In genomic region chr19:1441677-1442438, GRCh38 we compare ENCODE assay signal across 15 cellular contexts. TPM values are rescaled to one million over a fixed set of nuclear protein-coding genes. Genes with fewer than 3 reads are reported as not detected.
DNase-seq lines count a peak whose midpoint lies in the region; ATAC-seq, FAIRE-seq and TF ChIP-seq lines count a peak whose summit lies in the region.
"Had no signal": no experiment of that assay in that cellular context is flagged by ENCODE, and none has a peak within 500 bp of the region (broad histone marks: within the 10 kb centered on the region; RNA-seq: fewer than 3 reads in every experiment).

No MANE protein-coding gene starts in this region.

- no peak for TF ChIP-seq RAD21 in K562 (CRISPR knock-in tag; conservative IDR thresholded peaks at IDR 0.05 in 1 of 2, IDR thresholded peaks at IDR 0.05 in 1 of 2)

- no peak for TF ChIP-seq EP300 in K562 (IDR thresholded peaks at IDR 0.05; ENCODE audit: low read length)

- peaks cover 14% of the 10 kb centered on the region for H3K36me3 ChIP-seq in mammary epithelial cell (ENCODE audit: insufficient read depth, low read length)
- H3K36me3 ChIP-seq in NT2/D1 (ENCODE audit: insufficient read depth, insufficient read length, low read length): peaks cover 45% of the 10 kb centered on the region
- H3K36me3 ChIP-seq in K562 (ENCODE audit: control insufficient read depth, insufficient read depth, low read length): peaks cover 38% of the 10 kb centered on the region

- peak overlapping the region; percentile 100 for H3K27ac Mint-ChIP-seq in MCF 10A (ENCODE audit: low read depth, unreplicated experiment)
- peak overlapping the region; percentile 80 to 100 for H3K27ac Mint-ChIP-seq in stimulated activated naive CD8-positive, alpha-beta T cell treated with anti-CD3 and anti-CD28 coated beads, Interleukin-15, amount 100 ng/mL, for 72 hours
- H3K27ac Mint-ChIP-seq: activated naive CD8-positive, alpha-beta T cell treated with anti-CD3 and anti-CD28 coated beads, Interleukin-2, amount 10 ng/mL, durations not matched to agents 7 days and 5 days had no signal

- H3K4me2 ChIP-seq in mammary epithelial cell (ENCODE audit: insufficient read depth, low read depth, low read length) (no peak overlapping the region), K562 (ENCODE audit: insufficient read depth, low read length) (peak overlapping the region; percentile 48; the same call in 1 of the 2 replicates)

- peaks cover 6% of the 10 kb centered on the region for H3K4me1 Mint-ChIP-seq in MCF 10A (ENCODE audit: insufficient read depth, unreplicated experiment)
- peaks cover 67% of the 10 kb centered on the region for H3K4me1 Mint-ChIP-seq in stimulated activated naive CD8-positive, alpha-beta T cell treated with anti-CD3 and anti-CD28 coated beads, Interleukin-15, amount 100 ng/mL, for 72 hours

- TF ChIP-seq CTCF in MCF 10A (IDR thresholded peaks at IDR 0.05; ENCODE audit: unreplicated experiment) (no peak), mammary epithelial cell (conservative IDR thresholded peaks at IDR 0.05 in 1 of 2, IDR thresholded peaks at IDR 0.05 in 1 of 2; ENCODE audit: extremely low read depth in 1 of 2, insufficient read depth in 1 of 2, low read depth in 1 of 2, low read length in 2 of 2) (no peak), K562 (IDR thresholded peaks at IDR 0.05 in 2 of 3, conservative IDR thresholded peaks at IDR 0.05 in 1 of 3; ENCODE audit: insufficient read depth in 2 of 3, low read depth in 1 of 3, low read length in 3 of 3) (no peak)

- BruUV-seq in MCF 10A (replicated peaks; lab: Mats Ljungman, UMichigan) (no TSS peak), mammary epithelial cell (replicated peaks; lab: Mats Ljungman, UMichigan) (no TSS peak), K562 (replicated peaks; lab: Mats Ljungman, UMichigan) (no TSS peak)

- H3K9me3 ChIP-seq in mammary epithelial cell (replicated peaks; ENCODE audit: insufficient read depth, low read length) (no peaks in the 10 kb centered on the region), NT2/D1 (ENCODE audit: insufficient read depth, low read length) (no peaks in the 10 kb centered on the region), K562 (replicated peaks; ENCODE audit: control insufficient read depth, insufficient read depth, low read depth, low read length) (no peaks in the 10 kb centered on the region)
- H3K9me3 ChIP-seq: transverse colon had no signal

- 72% methylated on average over 18 of the region's 25 CpGs for WGBS in mammary epithelial cell (ENCODE audit: low coverage, missing lambda C conversion rate)
- 68% methylated on average over 23 of the region's 25 CpGs for WGBS in K562 (ENCODE audit: insufficient coverage, low coverage, missing lambda C conversion rate)

- H3K36me3 Mint-ChIP-seq in MCF 10A (ENCODE audit: insufficient read depth, unreplicated experiment): peaks cover 62% of the 10 kb centered on the region

- H4K20me1 ChIP-seq in mammary epithelial cell (ENCODE audit: insufficient read depth, low read length): peaks cover 12% of the 10 kb centered on the region
- H4K20me1 ChIP-seq in K562 (replicated peaks; ENCODE audit: control insufficient read depth, insufficient read depth, low read length): peaks cover 28% of the 10 kb centered on the region

- dilution Hi-C loops in mammary epithelial cell (cut with HindIII; ENCODE audit: low sequenced_read_pairs): loop anchor here (5.0 to 10.0 kb wide), 5 partner anchors 70 to 317 kb away; partner anchors contain the start of gene PLK5

- peaks cover 9% of the 10 kb centered on the region for H3K27me3 ChIP-seq in mammary epithelial cell (ENCODE audit: insufficient read depth, low read length)
- peaks cover 12% of the 10 kb centered on the region for H3K27me3 ChIP-seq in NT2/D1 (ENCODE audit: insufficient read depth, insufficient read length)
- no peaks in the 10 kb centered on the region; a peak in 1 of 5 replicates for H3K27me3 ChIP-seq in K562 (ENCODE audit: control insufficient read depth in 2 of 2, insufficient read depth in 2 of 2, low read length in 2 of 2)

- FAIRE-seq in K562 (lab: Jason Lieb, UNC): no peak

- H2AFZ ChIP-seq in mammary epithelial cell (ENCODE audit: low read depth, low read length) (no peak overlapping the region), K562 (ENCODE audit: low read depth, low read length) (no peak overlapping the region)

- intact Hi-C loops in MCF 10A (cut with micrococcal nuclease): no loop called here
- intact Hi-C loops in mammary epithelial cell (cut with micrococcal nuclease): no loop called here
- intact Hi-C loops in K562 (cut with micrococcal nuclease): loop anchor here (10.0 kb wide), 1 partner anchor 167 kb away; the partner anchor contains the start of gene FAM174C

- in situ Hi-C loops in mammary epithelial cell (cut with MboI; ENCODE audit: low sequenced_read_pairs in 2 of 2) (no loop called here), K562 (cut with MboI) (no loop called here)

- DNase-seq in MCF 10A (ENCODE audit: unreplicated experiment) (no peak), mammary epithelial cell (no peak), NT2/D1 (ENCODE audit: low read depth, low spot score) (no peak), K562 (ENCODE audit: extremely low read depth in 1 of 4, low spot score in 3 of 4) (no peak)
- DNase-seq in stimulated activated naive CD8-positive, alpha-beta T cell treated with anti-CD3 and anti-CD28 coated beads, Interleukin-15, amount 100 ng/mL, for 72 hours: no peak
- DNase-seq in central memory CD4-positive, alpha-beta T cell: no peak
- DNase-seq: activated naive CD8-positive, alpha-beta T cell treated with anti-CD3 and anti-CD28 coated beads, Interleukin-2, amount 10 ng/mL, durations not matched to agents 7 days and 5 days; AML-193; NCI-H1105; SW 1271; transverse colon had no signal

- peaks cover 2% of the 10 kb centered on the region for H3K27me3 Mint-ChIP-seq in MCF 10A (ENCODE audit: insufficient read depth, unreplicated experiment)
- peaks cover 13% of the 10 kb centered on the region for H3K27me3 Mint-ChIP-seq in stimulated activated naive CD8-positive, alpha-beta T cell treated with anti-CD3 and anti-CD28 coated beads, Interleukin-15, amount 100 ng/mL, for 72 hours

- no peaks in the 10 kb centered on the region for H3K9me1 ChIP-seq in K562 (ENCODE audit: control insufficient read depth, insufficient read depth, low read length)

- ATAC-seq in K562 (no peak), GM18519 (IDR thresholded peaks at IDR 0.05; ENCODE audit: low FRiP score, unreplicated experiment) (no peak), GM18861 (IDR thresholded peaks at IDR 0.05; ENCODE audit: unreplicated experiment) (no peak)
- ATAC-seq in stimulated activated naive CD8-positive, alpha-beta T cell treated with anti-CD3 and anti-CD28 coated beads, Interleukin-15, amount 100 ng/mL, for 72 hours: no peak
- ATAC-seq: esophagus mucosa had no signal

- H3K79me2 ChIP-seq in mammary epithelial cell (ENCODE audit: insufficient read depth, low read length): peaks cover 42% of the 10 kb centered on the region
- peaks cover 46% of the 10 kb centered on the region for H3K79me2 ChIP-seq in K562 (ENCODE audit: control insufficient read depth, insufficient read depth, low read length)

- POLR2A ChIA-PET in MCF 10A (lab: Yijun Ruan, JAX) (interaction anchor here (0.6 kb wide), 2 partner anchors 12 to 490 kb away, joined by 3 to 5 read pairs; no protein-coding TSS in a partner anchor), K562 (lab: Yijun Ruan, JAX) (interaction anchor here (0.6 to 1.9 kb wide), 5 partner anchors 9 to 124 kb away, joined by 3 to 9 read pairs (median 3); no protein-coding TSS in a partner anchor)

- H3K4me3 ChIP-seq in mammary epithelial cell (replicated peaks in 1 of 3; ENCODE audit: insufficient read depth in 1 of 3, low read depth in 2 of 3, low read length in 3 of 3): no peak overlapping the region
- H3K4me3 ChIP-seq in NT2/D1 (ENCODE audit: insufficient read length, low read depth): no peak overlapping the region
- no peak overlapping the region for H3K4me3 ChIP-seq in K562
- H3K4me3 ChIP-seq: transverse colon had no signal

- H3K9me3 Mint-ChIP-seq in MCF 10A (ENCODE audit: unreplicated experiment): no peaks in the 10 kb centered on the region
- H3K9me3 Mint-ChIP-seq in stimulated activated naive CD8-positive, alpha-beta T cell treated with anti-CD3 and anti-CD28 coated beads, Interleukin-15, amount 100 ng/mL, for 72 hours: no peaks in the 10 kb centered on the region
- H3K9me3 Mint-ChIP-seq: activated naive CD8-positive, alpha-beta T cell treated with anti-CD3 and anti-CD28 coated beads, Interleukin-2, amount 10 ng/mL, durations not matched to agents 7 days and 5 days had no signal

- H3K27ac ChIP-seq in mammary epithelial cell (ENCODE audit: insufficient read depth, low read depth, low read length) (no peak overlapping the region), K562 (ENCODE audit: extremely low read depth, low read depth, low read length) (peak overlapping the region; percentile 73)
- H3K27ac ChIP-seq: transverse colon had no signal

- CTCF ChIA-PET in MCF 10A (lab: Yijun Ruan, JAX) (no interaction called here), mammary epithelial cell (lab: Charles Lee; ENCODE audit: low non-redundant PET) (no interaction called here), K562 (lab: Yijun Ruan, JAX; ENCODE audit: low intra/inter-chr PET ratio) (no interaction called here)

- peak; percentile 50; the same call in 1 of the 2 replicates for TF ChIP-seq POLR2A in K562 (conservative IDR thresholded peaks at IDR 0.05)

- peak overlapping the region; percentile 98 for H3K4me3 Mint-ChIP-seq in MCF 10A (ENCODE audit: unreplicated experiment)
- peak overlapping the region in 1 of 2 donors; percentile 41 for H3K4me3 Mint-ChIP-seq in stimulated activated naive CD8-positive, alpha-beta T cell treated with anti-CD3 and anti-CD28 coated beads, Interleukin-15, amount 100 ng/mL, for 72 hours

- H3K4me1 ChIP-seq in mammary epithelial cell (ENCODE audit: insufficient read depth, low read length): peaks cover 42% of the 10 kb centered on the region
- peaks cover 36% of the 10 kb centered on the region for H3K4me1 ChIP-seq in NT2/D1 (ENCODE audit: insufficient read depth, insufficient read length)
- peaks cover 40 to 91% of the 10 kb centered on the region in 2 experiments for H3K4me1 ChIP-seq in K562 (replicated peaks in 1 of 2; ENCODE audit: control insufficient read depth in 2 of 2, insufficient read depth in 2 of 2, low read length in 2 of 2)

- H3K9ac ChIP-seq in mammary epithelial cell (ENCODE audit: insufficient read depth, low read length) (no peak overlapping the region), NT2/D1 (ENCODE audit: insufficient read length, low read depth) (peak overlapping the region; percentile 66), K562 (ENCODE audit: insufficient read depth in 1 of 2, low read depth in 2 of 2, low read length in 2 of 2) (peak overlapping the region; percentile 47 to 100)

RNA-seq across cellular contexts. Expression of gene RPS15, which starts 3.7 kb away (rescaled TPM):
- total RNA-seq in MCF 10A (2022): 1,168 and 1,243 TPM in 2 replicates
- total RNA-seq in mammary epithelial cell: 100 to 1,000 TPM; 318 to 950 TPM
- polyA plus RNA-seq in mammary epithelial cell: 2,121 TPM
- 372 TPM for polyA minus RNA-seq in mammary epithelial cell
- 72.0 and 238 TPM in 2 replicates for total RNA-seq in K562 (2011; cell fraction: chromatin; rRNA removed; ENCODE audit: low replicate concordance)
- 545 and 547 TPM in 2 replicates for total RNA-seq in K562 (2011; cell fraction: nucleolus; rRNA removed)
- total RNA-seq in K562 (2011; cell fraction: nucleoplasm; rRNA removed): 383 and 585 TPM in 2 replicates
- total RNA-seq in K562 (2014; rRNA removed): 2,649 and 2,867 TPM in 2 replicates
- total RNA-seq in K562 (2014; rRNA removed; fragmentation: Illumina TruSeq; extraction: Trizol): 407 and 630 TPM in 2 replicates
- 1,267 and 1,272 TPM in 2 replicates for total RNA-seq in K562 (2015; rRNA removed; fragmentation: Illumina TruSeq; extraction: Trizol)
- 2,126 and 2,254 TPM in 2 replicates for total RNA-seq in K562 (2021)
- polyA plus RNA-seq in K562 (2011; rRNA removed): 957 and 1,566 TPM in 2 replicates
- polyA plus RNA-seq in K562 (2011; cell fraction: cytosol; rRNA removed): 3,186 and 4,296 TPM in 2 replicates
- 907 and 973 TPM in 2 replicates for polyA plus RNA-seq in K562 (2011; cell fraction: nucleus; rRNA removed)
- 2,701 and 2,899 TPM in 2 replicates for polyA plus RNA-seq in K562 (2012)
- 912 and 1,907 TPM in 2 replicates for polyA plus RNA-seq in K562 (2014; fragmentation: Illumina TruSeq; extraction: Trizol)
- 100 to 1,000 TPM; 605 to 818 TPM for polyA plus RNA-seq in K562 (2014; fragmentation: Nextera tagmentation; extraction: Ambion mirVana)
- 2,791 and 3,285 TPM in 2 replicates for polyA plus RNA-seq in K562 (2014; rRNA removed)
- 202 and 239 TPM in 2 replicates for polyA minus RNA-seq in K562 (2011; rRNA and poly(A)+ RNA removed)
- polyA minus RNA-seq in K562 (2011; cell fraction: cytosol; rRNA and poly(A)+ RNA removed): 1,242 and 1,610 TPM in 2 replicates
- polyA minus RNA-seq in K562 (2011; cell fraction: nucleus; rRNA and poly(A)+ RNA removed): 152 and 304 TPM in 2 replicates

RNA-seq across cellular contexts. Expression of gene APC2, which starts 8.1 kb away (rescaled TPM):
- total RNA-seq in MCF 10A (2022) (0.15 and 0.23 TPM in 2 replicates), mammary epithelial cell (under 1 TPM; under 0.01 to 0.19 TPM), K562 (2014; rRNA removed) (0.05 and 0.08 TPM in 2 replicates), K562 (2014; rRNA removed; fragmentation: Illumina TruSeq; extraction: Trizol) (0.04 TPM in 1 of 2 replicates, not detected in the other), K562 (2015; rRNA removed; fragmentation: Illumina TruSeq; extraction: Trizol) (0.04 TPM in 1 of 2 replicates, not detected in the other), K562 (2021) (0.27 and 0.40 TPM in 2 replicates)
- polyA plus RNA-seq in mammary epithelial cell (0.08 TPM), K562 (2011; rRNA removed) (0.01 and 0.06 TPM in 2 replicates), K562 (2014; fragmentation: Illumina TruSeq; extraction: Trizol) (0.01 TPM in 2 replicates), K562 (2014; fragmentation: Nextera tagmentation; extraction: Ambion mirVana) (not detected), K562 (2014; rRNA removed) (0.04 and 0.09 TPM in 2 replicates)
- polyA minus RNA-seq in mammary epithelial cell: not detected
- total RNA-seq in K562 (2011; cell fraction: chromatin; rRNA removed; ENCODE audit: low replicate concordance): 0.56 and 1.4 TPM in 2 replicates
- 0.66 and 1.3 TPM in 2 replicates for total RNA-seq in K562 (2011; cell fraction: nucleolus; rRNA removed)
- total RNA-seq in K562 (2011; cell fraction: nucleoplasm; rRNA removed): 0.44 and 0.53 TPM in 2 replicates
- 0.03 and 0.04 TPM in 2 replicates for polyA plus RNA-seq in K562 (2011; cell fraction: cytosol; rRNA removed)
- 0.13 and 0.21 TPM in 2 replicates for polyA plus RNA-seq in K562 (2011; cell fraction: nucleus; rRNA removed)
- 0.43 and 0.48 TPM in 2 replicates for polyA plus RNA-seq in K562 (2012)
- 0.06 and 0.07 TPM in 2 replicates for polyA minus RNA-seq in K562 (2011; rRNA and poly(A)+ RNA removed)
- not detected in 2 replicates for polyA minus RNA-seq in K562 (2011; cell fraction: cytosol; rRNA and poly(A)+ RNA removed)
- polyA minus RNA-seq in K562 (2011; cell fraction: nucleus; rRNA and poly(A)+ RNA removed): 0.27 and 0.33 TPM in 2 replicates
- total RNA-seq: kidney epithelial cell had no signal

RNA-seq across cellular contexts. Expression of gene DAZAP1, which starts 34.5 kb away (rescaled TPM):
- 219 and 246 TPM in 2 replicates for total RNA-seq in MCF 10A (2022)
- total RNA-seq in mammary epithelial cell: 100 to 1,000 TPM in 1 of 2 donors, 10 to 100 TPM in 1; 32.8 to 163 TPM
- polyA plus RNA-seq in mammary epithelial cell: 56.3 TPM
- 238 TPM for polyA minus RNA-seq in mammary epithelial cell
- total RNA-seq in K562 (2011; cell fraction: chromatin; rRNA removed; ENCODE audit: low replicate concordance): 223 and 289 TPM in 2 replicates
- 105 and 117 TPM in 2 replicates for total RNA-seq in K562 (2011; cell fraction: nucleolus; rRNA removed)
- total RNA-seq in K562 (2011; cell fraction: nucleoplasm; rRNA removed): 149 and 185 TPM in 2 replicates
- total RNA-seq in K562 (2014; rRNA removed): 222 and 244 TPM in 2 replicates
- 77.7 and 78.7 TPM in 2 replicates for total RNA-seq in K562 (2014; rRNA removed; fragmentation: Illumina TruSeq; extraction: Trizol)
- total RNA-seq in K562 (2015; rRNA removed; fragmentation: Illumina TruSeq; extraction: Trizol): 139 and 143 TPM in 2 replicates
- total RNA-seq in K562 (2021): 287 and 289 TPM in 2 replicates
- 125 and 155 TPM in 2 replicates for polyA plus RNA-seq in K562 (2011; rRNA removed)
- 57.6 and 123 TPM in 2 replicates for polyA plus RNA-seq in K562 (2011; cell fraction: cytosol; rRNA removed)
- 177 and 237 TPM in 2 replicates for polyA plus RNA-seq in K562 (2011; cell fraction: nucleus; rRNA removed)
- 116 and 140 TPM in 2 replicates for polyA plus RNA-seq in K562 (2012)
- 142 and 156 TPM in 2 replicates for polyA plus RNA-seq in K562 (2014; fragmentation: Illumina TruSeq; extraction: Trizol)
- 10 to 100 TPM; 10.8 to 13.3 TPM for polyA plus RNA-seq in K562 (2014; fragmentation: Nextera tagmentation; extraction: Ambion mirVana)
- polyA plus RNA-seq in K562 (2014; rRNA removed): 250 and 266 TPM in 2 replicates
- polyA minus RNA-seq in K562 (2011; rRNA and poly(A)+ RNA removed): 29.7 and 47.1 TPM in 2 replicates
- 61.3 and 62.0 TPM in 2 replicates for polyA minus RNA-seq in K562 (2011; cell fraction: cytosol; rRNA and poly(A)+ RNA removed)
- polyA minus RNA-seq in K562 (2011; cell fraction: nucleus; rRNA and poly(A)+ RNA removed): 38.8 and 60.8 TPM in 2 replicates

RNA-seq across cellular contexts. Expression of gene C19orf25, which starts 37.2 kb away (rescaled TPM):
- total RNA-seq in MCF 10A (2022) (36.3 and 40.5 TPM in 2 replicates), mammary epithelial cell (10 to 100 TPM; 25.8 to 41.9 TPM), K562 (2014; rRNA removed) (79.4 and 86.1 TPM in 2 replicates), K562 (2014; rRNA removed; fragmentation: Illumina TruSeq; extraction: Trizol) (6.5 and 9.6 TPM in 2 replicates), K562 (2015; rRNA removed; fragmentation: Illumina TruSeq; extraction: Trizol) (40.6 and 42.3 TPM in 2 replicates), K562 (2021) (68.3 and 73.1 TPM in 2 replicates)
- polyA plus RNA-seq in mammary epithelial cell (22.2 TPM), K562 (2011; rRNA removed) (25.3 and 27.6 TPM in 2 replicates), K562 (2014; fragmentation: Illumina TruSeq; extraction: Trizol) (36.1 and 45.1 TPM in 2 replicates), K562 (2014; fragmentation: Nextera tagmentation; extraction: Ambion mirVana) (1 to 10 TPM in 1 of 2 experiments, under 1 TPM in 1; 0.79 to 4.5 TPM), K562 (2014; rRNA removed) (96.0 TPM in 2 replicates)
- polyA minus RNA-seq in mammary epithelial cell: 9.1 TPM
- 67.3 and 231 TPM in 2 replicates for total RNA-seq in K562 (2011; cell fraction: chromatin; rRNA removed; ENCODE audit: low replicate concordance)
- 138 and 165 TPM in 2 replicates for total RNA-seq in K562 (2011; cell fraction: nucleolus; rRNA removed)
- 70.2 and 72.2 TPM in 2 replicates for total RNA-seq in K562 (2011; cell fraction: nucleoplasm; rRNA removed)
- 55.4 and 125 TPM in 2 replicates for polyA plus RNA-seq in K562 (2011; cell fraction: cytosol; rRNA removed)
- 35.5 and 63.8 TPM in 2 replicates for polyA plus RNA-seq in K562 (2011; cell fraction: nucleus; rRNA removed)
- 46.1 and 46.4 TPM in 2 replicates for polyA plus RNA-seq in K562 (2012)
- polyA minus RNA-seq in K562 (2011; rRNA and poly(A)+ RNA removed): 2.2 and 6.5 TPM in 2 replicates
- polyA minus RNA-seq in K562 (2011; cell fraction: cytosol; rRNA and poly(A)+ RNA removed): 21.9 and 26.5 TPM in 2 replicates
- 18.2 and 20.3 TPM in 2 replicates for polyA minus RNA-seq in K562 (2011; cell fraction: nucleus; rRNA and poly(A)+ RNA removed)

RNA-seq across cellular contexts. Expression of gene GAMT, which starts 40.5 kb away (rescaled TPM):
- total RNA-seq in MCF 10A (2022): 3.2 and 7.0 TPM in 2 replicates
- total RNA-seq in mammary epithelial cell: 10 to 100 TPM in 1 of 2 donors, 1 to 10 TPM in 1; 4.2 to 19.5 TPM
- polyA plus RNA-seq in mammary epithelial cell: 8.0 TPM
- polyA minus RNA-seq in mammary epithelial cell: not detected
- total RNA-seq in K562 (2011; cell fraction: chromatin; rRNA removed; ENCODE audit: low replicate concordance): 8.0 and 26.2 TPM in 2 replicates
- 17.6 and 18.7 TPM in 2 replicates for total RNA-seq in K562 (2011; cell fraction: nucleolus; rRNA removed)
- total RNA-seq in K562 (2011; cell fraction: nucleoplasm; rRNA removed): 11.9 and 13.9 TPM in 2 replicates
- total RNA-seq in K562 (2014; rRNA removed): 35.2 and 47.8 TPM in 2 replicates
- 6.1 and 11.1 TPM in 2 replicates for total RNA-seq in K562 (2014; rRNA removed; fragmentation: Illumina TruSeq; extraction: Trizol)
- 25.9 and 28.7 TPM in 2 replicates for total RNA-seq in K562 (2015; rRNA removed; fragmentation: Illumina TruSeq; extraction: Trizol)
- 35.3 and 37.5 TPM in 2 replicates for total RNA-seq in K562 (2021)
- 27.2 and 42.1 TPM in 2 replicates for polyA plus RNA-seq in K562 (2011; rRNA removed)
- polyA plus RNA-seq in K562 (2011; cell fraction: cytosol; rRNA removed): 46.5 and 96.1 TPM in 2 replicates
- polyA plus RNA-seq in K562 (2011; cell fraction: nucleus; rRNA removed): 23.4 and 27.7 TPM in 2 replicates
- polyA plus RNA-seq in K562 (2012): 44.0 and 47.8 TPM in 2 replicates
- polyA plus RNA-seq in K562 (2014; fragmentation: Illumina TruSeq; extraction: Trizol): 26.2 and 35.1 TPM in 2 replicates
- polyA plus RNA-seq in K562 (2014; fragmentation: Nextera tagmentation; extraction: Ambion mirVana): 1 to 10 TPM; 1.3 to 2.1 TPM
- polyA plus RNA-seq in K562 (2014; rRNA removed): 33.3 and 37.8 TPM in 2 replicates
- polyA minus RNA-seq in K562 (2011; rRNA and poly(A)+ RNA removed): 8.4 and 12.9 TPM in 2 replicates
- polyA minus RNA-seq in K562 (2011; cell fraction: cytosol; rRNA and poly(A)+ RNA removed): 22.1 and 26.4 TPM in 2 replicates
- polyA minus RNA-seq in K562 (2011; cell fraction: nucleus; rRNA and poly(A)+ RNA removed): 6.7 and 7.7 TPM in 2 replicates
